Comparison of ENCODE assay signal across 38 cellular contexts in the genomic region with DNA sequence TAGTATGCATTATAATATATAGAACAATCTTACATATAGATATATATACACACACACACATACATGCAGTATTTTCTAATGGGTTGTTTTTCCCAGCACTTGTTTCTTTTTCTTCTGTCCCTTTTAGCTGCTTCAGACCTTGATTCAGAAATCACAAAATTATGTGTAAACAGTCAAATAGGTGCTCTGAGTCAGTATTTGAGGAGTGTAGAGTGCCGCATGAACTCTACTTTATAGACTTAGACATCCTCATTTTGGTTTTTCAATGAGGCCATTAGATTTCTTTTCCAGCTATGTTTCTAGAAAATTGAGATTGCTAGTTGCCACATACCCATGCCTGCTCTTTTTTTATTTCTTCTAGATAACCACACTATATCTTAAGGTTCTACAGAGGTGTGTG. TPM values are rescaled to one million over a fixed set of nuclear protein-coding genes. Genes with fewer than 3 reads are reported as not detected.
"Had no signal": no experiment of that assay in that cellular context is flagged by ENCODE, and none has a peak within 500 bp of the region (broad histone marks: within the 10 kb centered on the region; RNA-seq: fewer than 3 reads in every experiment).

No MANE protein-coding gene starts in this region.

- H3K36me3 ChIP-seq: MG63 had no signal

- H3K9ac ChIP-seq: KMS-11 had no signal

- DNase-seq: Kasumi-1, KG1, MG63, MM.1S, MV-4-11, NCI-H1048, NCI-H1092, NCI-H1092 treated with DMSO at 0.1 percent for 48 hours, NCI-H1105, NCI-H1105 treated with DMSO at 0.1 percent for 48 hours, NCI-H1417, NCI-H1417 treated with DMSO at 0.1 percent for 48 hours, NCI-H1436, NCI-H1436 treated with DMSO at 0.1 percent for 48 hours, NCI-H146, NCI-H1694, NCI-H1694 treated with DMSO at 0.1 percent for 48 hours, NCI-H187, NCI-H187 treated with DMSO at 0.1 percent for 48 hours, NCI-H1930, NCI-H2029, NCI-H2029 treated with DMSO at 0.1 percent for 48 hours, NCI-H2081, NCI-H2081 treated with DMSO at 0.1 percent for 48 hours, NCI-H2107, NCI-H2171, NCI-H2171 treated with DMSO at 0.1 percent for 48 hours, NCI-H2227 treated with DMSO at 0.1 percent for 48 hours, NCI-H226, NCI-H345, NCI-H446, NCI-H446 treated with DMSO at 0.1 percent for 48 hours, NCI-H510A had no signal

- H3K9me3 ChIP-seq: MG63 had no signal

- H3K4me2 ChIP-seq: KMS-11 had no signal

- H3K4me3 ChIP-seq: MG63 had no signal

- H3K27me3 ChIP-seq: MG63 had no signal

- H3K27ac ChIP-seq: KMS-11 had no signal

RNA-seq across cellular contexts. Expression of a gene that starts 58.2 kb away (rescaled TPM):
- total RNA-seq: LHCN-M2, M059J, MCF 10A, NCI-H460 had no signal
